Comparison of ENCODE assay signal across 15 cellular contexts in the genomic region with DNA sequence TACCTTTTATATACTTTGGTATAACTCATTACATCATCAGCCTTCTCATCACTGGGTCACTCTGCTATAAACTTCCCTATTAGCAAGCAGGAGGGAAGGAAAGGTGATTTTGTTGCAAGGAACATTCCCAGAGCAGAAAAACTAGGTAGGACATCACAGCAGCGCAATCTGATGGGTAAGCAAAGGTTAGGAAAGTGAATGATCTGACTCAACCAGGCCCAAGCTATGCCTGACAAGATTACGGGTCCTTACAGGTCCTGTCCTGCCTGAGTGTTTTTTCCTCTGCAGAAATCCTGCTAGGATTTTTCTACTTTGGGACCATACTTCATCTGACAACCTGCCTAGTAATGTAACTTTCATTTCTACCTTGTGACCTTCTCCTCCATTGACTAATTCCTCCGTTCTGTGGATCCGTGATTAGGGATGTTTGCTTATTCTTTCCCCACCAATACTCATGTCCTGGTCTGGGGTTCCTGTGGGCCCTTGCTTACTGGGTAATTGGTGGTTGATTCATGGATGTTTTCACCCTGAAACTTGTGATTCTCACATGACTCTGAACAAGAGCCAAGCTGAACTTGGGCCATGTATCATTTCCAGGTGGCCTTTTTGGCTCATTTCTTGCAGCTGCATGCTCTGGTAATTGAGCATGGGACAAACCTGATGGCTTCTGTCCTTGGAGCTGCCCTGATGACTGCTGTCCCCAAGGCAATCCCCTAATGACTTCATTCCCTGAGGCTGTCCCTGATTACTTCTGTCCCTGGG.
DNase-seq lines count a peak whose midpoint lies in the region; ATAC-seq lines count a peak whose summit lies in the region.
"Had no signal": no experiment of that assay in that cellular context is flagged by ENCODE, and none has a peak within 500 bp of the region (broad histone marks: within the 10 kb centered on the region; RNA-seq: fewer than 3 reads in every experiment).

No MANE protein-coding gene starts in this region.

- H3K4me3 ChIP-seq in GM23248: no peak overlapping the region
- H3K4me3 ChIP-seq in CD4-positive, alpha-beta memory T cell (ENCODE audit: low read length in 2 of 2): no peak overlapping the region
- H3K4me3 ChIP-seq: MG63 had no signal

- peaks cover 1% of the 10 kb centered on the region for H3K27me3 Mint-ChIP-seq in activated CD4-positive, alpha-beta T cell treated with anti-CD3 and anti-CD28 coated beads, Interleukin-2, amount 10 ng/mL, durations not matched to agents 7 days and 5 days
- H3K27me3 Mint-ChIP-seq in CD4-positive, alpha-beta memory T cell: peaks cover 0 to 1% of the 10 kb centered on the region in 2 donors
- H3K27me3 Mint-ChIP-seq: CD4-positive, CD25-positive, alpha-beta regulatory T cell had no signal

- H3K4me3 Mint-ChIP-seq in activated CD4-positive, alpha-beta T cell treated with anti-CD3 and anti-CD28 coated beads, Interleukin-2, amount 10 ng/mL, durations not matched to agents 7 days and 5 days: no peak overlapping the region
- H3K4me3 Mint-ChIP-seq in CD4-positive, alpha-beta memory T cell: no peak overlapping the region
- H3K4me3 Mint-ChIP-seq: CD4-positive, CD25-positive, alpha-beta regulatory T cell had no signal

- POLR2A ChIA-PET in activated CD4-positive, alpha-beta T cell treated with anti-CD3 and anti-CD28 coated beads, Interleukin-2, amount 10 ng/mL, durations not matched to agents 7 days and 5 days (lab: Charles Lee): no interaction called here
- POLR2A ChIA-PET in CD4-positive, alpha-beta memory T cell (lab: Charles Lee; ENCODE audit: partially characterized antibody): no interaction called here

- no peaks in the 10 kb centered on the region for H3K79me2 ChIP-seq in GM23248 (ENCODE audit: insufficient read depth)

- ATAC-seq in esophagus mucosa (peak; percentile 83), sciatic nerve (peak; percentile 64), GM19455 (IDR thresholded peaks at IDR 0.05; ENCODE audit: unreplicated experiment) (no peak)

- CTCF ChIA-PET in activated CD4-positive, alpha-beta T cell treated with anti-CD3 and anti-CD28 coated beads, Interleukin-2, amount 10 ng/mL, durations not matched to agents 7 days and 5 days (lab: Charles Lee): no interaction called here
- CTCF ChIA-PET in CD4-positive, alpha-beta memory T cell (lab: Charles Lee; ENCODE audit: partially characterized antibody): no interaction called here

- no peaks in the 10 kb centered on the region for H3K27me3 ChIP-seq in GM23248 (replicated peaks; ENCODE audit: insufficient read depth)
- no peaks in the 10 kb centered on the region for H3K27me3 ChIP-seq in CD4-positive, alpha-beta memory T cell (ENCODE audit: insufficient read depth, low read length)
- H3K27me3 ChIP-seq: MG63 had no signal

- 79 to 81% methylated on average over 4 of the region's 4 CpGs for WGBS in GM23248 (ENCODE audit: low coverage in 1 of 2, low lambda C conversion rate in 2 of 2, missing lambda C conversion rate in 2 of 2), 2 experiments

- H3K36me3 Mint-ChIP-seq in activated CD4-positive, alpha-beta T cell treated with anti-CD3 and anti-CD28 coated beads, Interleukin-2, amount 10 ng/mL, durations not matched to agents 7 days and 5 days (ENCODE audit: low read depth): no peaks in the 10 kb centered on the region
- H3K36me3 Mint-ChIP-seq in CD4-positive, alpha-beta memory T cell: no peaks in the 10 kb centered on the region
- H3K36me3 Mint-ChIP-seq: CD4-positive, CD25-positive, alpha-beta regulatory T cell had no signal

- H3K27ac Mint-ChIP-seq in activated CD4-positive, alpha-beta T cell treated with anti-CD3 and anti-CD28 coated beads, Interleukin-2, amount 10 ng/mL, durations not matched to agents 7 days and 5 days: no peak overlapping the region
- H3K27ac Mint-ChIP-seq in CD4-positive, alpha-beta memory T cell: no peak overlapping the region
- H3K27ac Mint-ChIP-seq: CD4-positive, CD25-positive, alpha-beta regulatory T cell had no signal

- peaks cover 27% of the 10 kb centered on the region for H3K4me1 ChIP-seq in GM23248 (ENCODE audit: insufficient read depth)
- no peaks in the 10 kb centered on the region for H3K4me1 ChIP-seq in CD4-positive, alpha-beta memory T cell (ENCODE audit: insufficient read depth, low read length)

- no peaks in the 10 kb centered on the region for H3K36me3 ChIP-seq in GM23248 (ENCODE audit: low read depth)
- H3K36me3 ChIP-seq in CD4-positive, alpha-beta memory T cell (ENCODE audit: insufficient read depth, low read length): no peaks in the 10 kb centered on the region
- H3K36me3 ChIP-seq: MG63 had no signal

- peak; percentile 50 for DNase-seq in GM23248
- peak; percentile 3 for DNase-seq in RKO (ENCODE audit: low spot score)
- no peak for DNase-seq in sciatic nerve (ENCODE audit: low spot score)
- DNase-seq in activated CD4-positive, alpha-beta T cell treated with anti-CD3 and anti-CD28 coated beads, Interleukin-2, amount 10 ng/mL, durations not matched to agents 7 days and 5 days: no peak
- DNase-seq in CD4-positive, alpha-beta memory T cell: no peak
- DNase-seq: CD4-positive, CD25-positive, alpha-beta regulatory T cell; DMS79; GOT3; MG63; NCI-H1092; NCI-H2081 treated with DMSO at 0.1 percent for 48 hours; NCI-H2227 treated with DMSO at 0.1 percent for 48 hours; NCI-H524 had no signal

- H3K4me2 ChIP-seq in GM23248 (ENCODE audit: unreplicated experiment): no peak overlapping the region

- H3K4me1 Mint-ChIP-seq in activated CD4-positive, alpha-beta T cell treated with anti-CD3 and anti-CD28 coated beads, Interleukin-2, amount 10 ng/mL, durations not matched to agents 7 days and 5 days: no peaks in the 10 kb centered on the region
- peaks cover 0 to 5% (median 0%) of the 10 kb centered on the region in 4 donors for H3K4me1 Mint-ChIP-seq in CD4-positive, alpha-beta memory T cell
- H3K4me1 Mint-ChIP-seq: CD4-positive, CD25-positive, alpha-beta regulatory T cell had no signal

- intact Hi-C loops in sciatic nerve (cut with DNase I): no loop called here
- intact Hi-C loops in CD4-positive, alpha-beta memory T cell (cut with micrococcal nuclease): no loop called here

- no peak overlapping the region for H3K27ac ChIP-seq in GM23248
- H3K27ac ChIP-seq in CD4-positive, alpha-beta memory T cell (ENCODE audit: low read depth, low read length): no peak overlapping the region

- no peaks in the 10 kb centered on the region for H3K9me3 Mint-ChIP-seq in activated CD4-positive, alpha-beta T cell treated with anti-CD3 and anti-CD28 coated beads, Interleukin-2, amount 10 ng/mL, durations not matched to agents 7 days and 5 days
- H3K9me3 Mint-ChIP-seq in CD4-positive, alpha-beta memory T cell: no peaks in the 10 kb centered on the region

- peaks cover 24% of the 10 kb centered on the region for H3F3A ChIP-seq in GM23248 (ENCODE audit: insufficient read depth)

- in situ Hi-C loops in GM23248 (cut with MboI): no loop called here

- no peak overlapping the region for H2AFZ ChIP-seq in GM23248

- no peak overlapping the region for H3K9ac ChIP-seq in GM23248

- no peaks in the 10 kb centered on the region for H3K9me2 ChIP-seq in GM23248 (ENCODE audit: insufficient read depth)

- no peaks in the 10 kb centered on the region for H4K20me1 ChIP-seq in GM23248 (ENCODE audit: insufficient read depth)

- no peaks in the 10 kb centered on the region for H3K9me3 ChIP-seq in GM23248 (ENCODE audit: low read depth)
- no peaks in the 10 kb centered on the region for H3K9me3 ChIP-seq in CD4-positive, alpha-beta memory T cell (ENCODE audit: control insufficient read depth in 1 of 2, low read length in 2 of 2)
- H3K9me3 ChIP-seq: MG63 had no signal

Comparison
In these comparisons a context has a peak if more than half of its experiments do, and no peak if none do; other contexts are left out.
1. DNase-seq: peak in GM23248 (single experiment) and RKO (single experiment); none in sciatic nerve (single experiment), activated CD4-positive, alpha-beta T cell treated with anti-CD3 and anti-CD28 coated beads, Interleukin-2, amount 10 ng/mL, durations not matched to agents 7 days and 5 days (single experiment) and CD4-positive, alpha-beta memory T cell (0 of 5).